In genomic region chr19:15098505-15098904, GRCh38 we compare ENCODE assay signal across 31 cellular contexts. TPM values are rescaled to one million over a fixed set of nuclear protein-coding genes. Genes with fewer than 3 reads are reported as not detected.
"Had no signal": no experiment of that assay in that cellular context is flagged by ENCODE, and none has a peak within 500 bp of the region (broad histone marks: within the 10 kb centered on the region; RNA-seq: fewer than 3 reads in every experiment).

No MANE protein-coding gene starts in this region.

- H3K27ac ChIP-seq: SK-N-MC, VCaP had no signal

- H3K27ac Mint-ChIP-seq: activated CD4-positive, alpha-beta memory T cell treated with anti-CD3 and anti-CD28 coated beads for 36 hours; activated CD4-positive, alpha-beta T cell treated with anti-CD3 and anti-CD28 coated beads, Interleukin-2, amount 10 ng/mL, durations not matched to agents 7 days and 5 days; activated naive CD4-positive, alpha-beta T cell treated with anti-CD3 and anti-CD28 coated beads for 36 hours; activated naive CD8-positive, alpha-beta T cell; activated T-helper 17 cell treated with anti-CD3 and anti-CD28 coated beads, Interleukin-2, amount 50 U/mL, for 72 hours; brain had no signal

- H3K36me3 Mint-ChIP-seq: activated naive CD8-positive, alpha-beta T cell; T-cell had no signal

- H3K4me3 Mint-ChIP-seq: activated CD4-positive, alpha-beta memory T cell treated with anti-CD3 and anti-CD28 coated beads for 36 hours; activated CD4-positive, alpha-beta T cell treated with anti-CD3 and anti-CD28 coated beads, Interleukin-2, amount 10 ng/mL, durations not matched to agents 7 days and 5 days; activated naive CD4-positive, alpha-beta T cell treated with anti-CD3 and anti-CD28 coated beads for 36 hours; activated naive CD8-positive, alpha-beta T cell; activated T-helper 17 cell treated with anti-CD3 and anti-CD28 coated beads, Interleukin-2, amount 50 U/mL, for 72 hours; brain; T-cell had no signal

- H3K4me3 ChIP-seq: SK-N-MC had no signal

- H3K4me1 Mint-ChIP-seq: activated CD4-positive, alpha-beta T cell treated with anti-CD3 and anti-CD28 coated beads, Interleukin-2, amount 10 ng/mL, durations not matched to agents 7 days and 5 days; activated T-helper 17 cell treated with anti-CD3 and anti-CD28 coated beads, Interleukin-2, amount 50 U/mL, for 72 hours; brain; T-cell had no signal

- H3K27me3 Mint-ChIP-seq: activated CD4-positive, alpha-beta memory T cell treated with anti-CD3 and anti-CD28 coated beads for 36 hours; activated CD4-positive, alpha-beta T cell treated with anti-CD3 and anti-CD28 coated beads, Interleukin-2, amount 10 ng/mL, durations not matched to agents 7 days and 5 days; activated naive CD8-positive, alpha-beta T cell had no signal

- DNase-seq: activated CD4-positive, alpha-beta memory T cell treated with anti-CD3 and anti-CD28 coated beads for 36 hours; activated CD4-positive, alpha-beta T cell treated with anti-CD3 and anti-CD28 coated beads, Interleukin-2, amount 10 ng/mL, durations not matched to agents 7 days and 5 days; activated CD4-positive, CD25-positive, alpha-beta regulatory T cell; activated CD8-positive, alpha-beta memory T cell treated with anti-CD3 and anti-CD28 coated beads for 24 hours; activated gamma-delta T cell; activated naive CD4-positive, alpha-beta T cell treated with anti-CD3 and anti-CD28 coated beads for 36 hours; activated T-cell treated with anti-CD3 and anti-CD28 coated beads for 4 hours; activated T-cell treated with anti-CD3 and anti-CD28 coated beads, Interleukin-2, amount 50 U/mL, for 48 hours; amygdala; Karpas-422; MM.1S; NCI-H1105; NCI-H1436; NCI-H1694 treated with DMSO at 0.1 percent for 48 hours; NCI-H2029 treated with DMSO at 0.1 percent for 48 hours; NCI-H345; NCI-H510A; NCI-H526 treated with DMSO at 0.1 percent for 48 hours; NCI-H82; NK-92 treated with Interleukin-12 subunit alpha and Interleukin-12 subunit beta, amount 100 ng/mL, for 24 hours; OCI-M1; RPMI8226; T-cell; T-helper 2 cell had no signal

RNA-seq across cellular contexts. Expression of gene OR1I1, which starts 16.5 kb away (rescaled TPM):
- total RNA-seq: activated CD4-positive, alpha-beta memory T cell treated with anti-CD3 and anti-CD28 coated beads for 36 hours; activated CD4-positive, alpha-beta T cell treated with anti-CD3 and anti-CD28 coated beads, Interleukin-2, amount 10 ng/mL, durations not matched to agents 7 days and 5 days; activated naive CD4-positive, alpha-beta T cell treated with anti-CD3 and anti-CD28 coated beads for 36 hours; activated T-helper 17 cell treated with anti-CD3 and anti-CD28 coated beads, Interleukin-2, amount 50 U/mL, for 72 hours; astrocyte; Right ventricle myocardium inferior; T-cell had no signal

RNA-seq across cellular contexts. Expression of gene CASP14, which starts 49.2 kb away (rescaled TPM):
- total RNA-seq: activated CD4-positive, alpha-beta memory T cell treated with anti-CD3 and anti-CD28 coated beads for 36 hours; activated CD4-positive, alpha-beta T cell treated with anti-CD3 and anti-CD28 coated beads, Interleukin-2, amount 10 ng/mL, durations not matched to agents 7 days and 5 days; activated naive CD4-positive, alpha-beta T cell treated with anti-CD3 and anti-CD28 coated beads for 36 hours; activated T-helper 17 cell treated with anti-CD3 and anti-CD28 coated beads, Interleukin-2, amount 50 U/mL, for 72 hours; astrocyte; Right ventricle myocardium inferior; T-cell had no signal
